In the genomic region with DNA sequence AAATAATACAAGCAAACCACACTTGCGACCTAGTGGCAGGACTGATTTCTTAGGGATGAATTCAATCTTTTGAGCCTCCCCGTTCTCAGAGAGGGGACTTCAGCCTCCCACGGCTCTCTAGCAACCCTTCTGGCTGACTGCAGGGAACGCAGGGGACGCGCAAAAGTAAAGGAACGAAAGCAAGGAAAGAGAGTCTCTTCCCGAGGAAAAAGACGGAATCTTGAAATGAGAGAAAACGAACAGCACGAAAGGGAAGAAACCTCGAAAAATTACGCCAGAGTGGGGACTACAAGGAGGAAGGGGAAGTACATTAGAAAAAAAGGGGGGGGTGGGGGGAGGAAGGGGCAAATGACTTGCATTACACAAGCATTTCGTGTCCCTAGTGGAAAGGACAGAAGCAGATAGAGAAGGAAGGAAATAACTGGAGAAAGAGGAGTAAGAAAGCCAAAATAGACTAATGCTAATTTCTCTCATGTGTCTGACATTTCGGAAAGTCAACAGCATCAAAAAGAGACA, we compare ENCODE assay signal across 8 cellular contexts.
DNase-seq lines count a peak whose midpoint lies in the region; ATAC-seq lines count a peak whose summit lies in the region.

No MANE protein-coding gene starts in this region.

- H2AFZ ChIP-seq in ACC112 (ENCODE audit: low read length, unreplicated experiment), result peak overlapping the region; percentile 35

- H3K27me3 ChIP-seq in ACC112 (ENCODE audit: insufficient read depth, low read length), result no peaks in the 10 kb centered on the region

- peaks cover 8% of the 10 kb centered on the region for H3K4me1 ChIP-seq in ACC112 (ENCODE audit: control insufficient read depth, insufficient read depth, low read length, unreplicated experiment)

- peak overlapping the region; percentile 88 for H3K4me3 ChIP-seq in ACC112 (ENCODE audit: low read depth, low read length)

- H3K79me2 ChIP-seq in ACC112 (ENCODE audit: control insufficient read depth, insufficient read depth, low read length, unreplicated experiment), result peaks cover 58% of the 10 kb centered on the region

- H3K27ac ChIP-seq in ACC112 (ENCODE audit: low read depth, low read length), result peak overlapping the region; percentile 40

- no peaks in the 10 kb centered on the region for H3K36me3 ChIP-seq in ACC112 (ENCODE audit: insufficient read depth, low read length)

- ATAC-seq in HG03520 (IDR thresholded peaks at IDR 0.05; ENCODE audit: unreplicated experiment), result no peak

- DNase-seq in GM19238 (ENCODE audit: insufficient read length, low spot score) (peak; percentile 34), NCI-H446 (lab: John Stamatoyannopoulos, UW) (peak; percentile 72 to 78), dedifferentiated amniotic fluid mesenchymal stem cell (ENCODE audit: extremely low spot score) (peak; percentile 89), left kidney (ENCODE audit: low read depth, low spot score) (peak; percentile 94)
- DNase-seq in activated CD4-positive, CD25-positive, alpha-beta regulatory T cell treated with anti-CD3 and anti-CD28 coated beads, Interleukin-2, amount 50 U/mL, for 72 hours, result peak; percentile 43
- peak; percentile 49 for DNase-seq in stimulated activated CD4-positive, alpha-beta T cell treated with anti-CD3 and anti-CD28 coated beads, Interleukin-1b, Interleukin-23, amount 100 ng/mL, for 48 hours

Comparison
In these comparisons a context has a peak if more than half of its experiments do, and no peak if none do; other contexts are left out.
1. DNase-seq: peak in every context shown above with its lines; median percentile 94 in left kidney; 89 in dedifferentiated amniotic fluid mesenchymal stem cell; 75 in NCI-H446; 49 in stimulated activated CD4-positive, alpha-beta T cell treated with anti-CD3 and anti-CD28 coated beads, Interleukin-1b, Interleukin-23, amount 100 ng/mL, for 48 hours; 43 in activated CD4-positive, CD25-positive, alpha-beta regulatory T cell treated with anti-CD3 and anti-CD28 coated beads, Interleukin-2, amount 50 U/mL, for 72 hours; 34 in GM19238.